ENCODE assay signal across 20 cellular contexts in the genomic region with DNA sequence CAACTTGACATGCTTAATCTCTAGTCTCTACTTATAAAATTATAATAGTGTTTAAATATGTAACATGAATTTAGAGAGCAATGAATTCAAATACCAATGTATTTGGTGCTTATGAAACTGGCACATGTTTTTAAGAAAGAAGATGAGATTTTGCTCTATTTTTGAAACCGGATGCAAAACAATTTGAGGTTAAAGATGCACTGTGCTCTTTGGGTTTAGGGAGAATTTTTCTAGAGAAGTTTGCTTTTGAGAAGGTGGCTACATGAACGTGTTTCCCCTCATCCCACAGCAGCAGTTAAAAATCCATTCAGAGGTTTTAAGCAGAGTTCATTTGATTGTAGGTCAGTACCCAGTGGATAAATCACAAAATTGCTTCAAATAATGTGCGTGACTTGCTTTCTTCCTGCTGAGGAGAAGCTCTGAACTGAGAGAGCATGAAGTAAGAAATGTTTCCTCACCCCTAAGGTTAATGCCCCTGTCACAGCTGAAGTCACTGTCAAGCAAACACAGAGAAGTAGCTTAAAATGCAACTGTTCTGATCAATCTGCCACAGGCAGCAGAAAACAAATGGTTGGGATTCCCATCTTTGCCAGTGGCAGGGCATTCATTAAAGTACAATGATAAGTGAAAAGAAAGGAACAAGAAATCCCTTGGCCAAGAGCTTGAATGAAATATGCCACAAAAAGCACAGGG.
DNase-seq lines count a peak whose midpoint lies in the region; ATAC-seq, FAIRE-seq and TF ChIP-seq lines count a peak whose summit lies in the region.
"Had no signal": no experiment of that assay in that cellular context is flagged by ENCODE, and none has a peak within 500 bp of the region (broad histone marks: within the 10 kb centered on the region; RNA-seq: fewer than 3 reads in every experiment).

No MANE protein-coding gene starts in this region.

- H3K18ac ChIP-seq in neuronal stem cell (ENCODE audit: low read length): no peak overlapping the region

- peak; percentile 11 for FAIRE-seq in H54 (lab: Jason Lieb, UNC)
- FAIRE-seq: G401.6, GM19239, HepG2 had no signal

- no peak overlapping the region for H3K4ac ChIP-seq in neuronal stem cell (ENCODE audit: low read length)

- H3K79me1 ChIP-seq in neuronal stem cell (ENCODE audit: low read depth, low read length): no peaks in the 10 kb centered on the region

- no peak overlapping the region for H4K8ac ChIP-seq in neuronal stem cell (ENCODE audit: low read depth, low read length)

- no peak overlapping the region for H2BK15ac ChIP-seq in neuronal stem cell (ENCODE audit: low read length)

- no peak for TF ChIP-seq POLR2A in H54 (IDR thresholded peaks at IDR 0.05; ENCODE audit: low read depth, low read length)

- DNase-seq in H54 (ENCODE audit: insufficient read length, low spot score) (no peak), NCI-H2227 (lab: John Stamatoyannopoulos, UW; ENCODE audit: unreplicated experiment) (peak; percentile 52), left kidney (ENCODE audit: low read depth, low spot score) (peak; percentile 13), neuronal stem cell (ENCODE audit: low spot score) (peak; percentile 24), GM03348 (ENCODE audit: low spot score) (no peak), Caco-2 (no peak)
- DNase-seq in activated T-cell treated with anti-CD3 and anti-CD28 coated beads, Interleukin-2, amount 50 U/mL, for 4 hours: no peak
- DNase-seq: GOT3, HFFc6, KG1, NCI-H146, NCI-H2029 treated with DMSO at 0.1 percent for 48 hours, NCI-H2171, NCI-H510A treated with DMSO at 0.1 percent for 48 hours, SW 1271 had no signal

- H3K23ac ChIP-seq in neuronal stem cell (ENCODE audit: low read depth, low read length, poor library complexity): no peak overlapping the region

- H3K36me3 Mint-ChIP-seq in activated T-cell treated with anti-CD3 and anti-CD28 coated beads, Interleukin-2, amount 50 U/mL, for 4 hours (ENCODE audit: insufficient read depth): no peaks in the 10 kb centered on the region
- H3K36me3 Mint-ChIP-seq in Caco-2 (ENCODE audit: insufficient read depth, unreplicated experiment): no peaks in the 10 kb centered on the region

- CTCF ChIA-PET in Caco-2 (lab: Charles Lee): no interaction called here

- no peak overlapping the region for H3K4me3 Mint-ChIP-seq in activated T-cell treated with anti-CD3 and anti-CD28 coated beads, Interleukin-2, amount 50 U/mL, for 4 hours
- no peak overlapping the region for H3K4me3 Mint-ChIP-seq in Caco-2 (ENCODE audit: unreplicated experiment)
- H3K4me3 Mint-ChIP-seq: HFFc6 had no signal

- no peak overlapping the region for H2AK5ac ChIP-seq in neuronal stem cell (ENCODE audit: low read depth, low read length)

- POLR2A ChIA-PET in Caco-2 (lab: Charles Lee): no interaction called here

- H2BK12ac ChIP-seq in neuronal stem cell (ENCODE audit: low read length): no peak overlapping the region

- no peak overlapping the region for H2BK120ac ChIP-seq in neuronal stem cell (ENCODE audit: low read depth, low read length)

- H3K9me3 Mint-ChIP-seq in activated T-cell treated with anti-CD3 and anti-CD28 coated beads, Interleukin-2, amount 50 U/mL, for 4 hours: peaks cover 6% of the 10 kb centered on the region
- no peaks in the 10 kb centered on the region for H3K9me3 Mint-ChIP-seq in Caco-2 (ENCODE audit: unreplicated experiment)
- H3K9me3 Mint-ChIP-seq: HFFc6 had no signal

- no peak overlapping the region for H3K4me2 ChIP-seq in neuronal stem cell (ENCODE audit: insufficient read depth, low read length, poor library complexity, severe bottlenecking)

- no peaks in the 10 kb centered on the region for H3K27me3 Mint-ChIP-seq in activated T-cell treated with anti-CD3 and anti-CD28 coated beads, Interleukin-2, amount 50 U/mL, for 4 hours (ENCODE audit: low read depth)
- H3K27me3 Mint-ChIP-seq in Caco-2 (ENCODE audit: insufficient read depth, unreplicated experiment): no peaks in the 10 kb centered on the region

- peak overlapping the region; percentile 83 for H2AFZ ChIP-seq in neuronal stem cell (ENCODE audit: low read length)

- no peak overlapping the region for H4K91ac ChIP-seq in neuronal stem cell (ENCODE audit: low read depth, low read length, poor library complexity)

- H3K27ac Mint-ChIP-seq in Caco-2 (ENCODE audit: unreplicated experiment): no peak overlapping the region
- H3K27ac Mint-ChIP-seq: HFFc6 had no signal

- no peak for TF ChIP-seq CTCF in Caco-2 (IDR thresholded peaks at IDR 0.05; ENCODE audit: insufficient read depth in 1 of 2, low read depth in 1 of 2, low read length in 1 of 2, severe bottlenecking in 1 of 2, unreplicated experiment in 1 of 2)

- WGBS in neuronal stem cell (ENCODE audit: extremely low coverage in 2 of 2, insufficient read length in 2 of 2, insufficient replicate concordance in 1 of 2), 2 donors: no CpG with 5 or more reads among the region's 3 CpGs

- no peak overlapping the region for H2BK5ac ChIP-seq in neuronal stem cell (ENCODE audit: low read length)

- H3K36me3 ChIP-seq in neuronal stem cell (replicated peaks in 1 of 2; ENCODE audit: control insufficient read depth in 2 of 2, insufficient read depth in 2 of 2, low read length in 2 of 2): no peaks in the 10 kb centered on the region
- H3K36me3 ChIP-seq in Caco-2 (ENCODE audit: control insufficient read depth, insufficient read depth, low read length): no peaks in the 10 kb centered on the region
- H3K36me3 ChIP-seq: SJSA1 had no signal

- peak overlapping the region in 1 of 2 donors; percentile 9 for H3K4me3 ChIP-seq in neuronal stem cell (ENCODE audit: low read length in 2 of 2)
- H3K4me3 ChIP-seq in Caco-2 (ENCODE audit: low read depth, low read length): no peak overlapping the region
- H3K4me3 ChIP-seq: SJSA1 had no signal

- intact Hi-C loops in Caco-2 (cut with micrococcal nuclease; ENCODE audit: unreplicated experiment): no loop called here

- H3K9me3 ChIP-seq in neuronal stem cell (replicated peaks in 1 of 2; ENCODE audit: control insufficient read depth in 2 of 2, insufficient read depth in 1 of 2, low read depth in 1 of 2, low read length in 2 of 2): no peaks in the 10 kb centered on the region
- H3K9me3 ChIP-seq in Caco-2: no peaks in the 10 kb centered on the region
- H3K9me3 ChIP-seq: SJSA1 had no signal

- ATAC-seq in activated T-cell treated with anti-CD3 and anti-CD28 coated beads, Interleukin-2, amount 50 U/mL, for 4 hours: no peak
- no peak for ATAC-seq in GM18517 (IDR thresholded peaks at IDR 0.05; ENCODE audit: unreplicated experiment)
- ATAC-seq: HepG2 had no signal

- no peaks in the 10 kb centered on the region for H3K27me3 ChIP-seq in neuronal stem cell (ENCODE audit: control insufficient read depth in 3 of 3, insufficient read depth in 3 of 3, low read depth in 1 of 3, low read length in 3 of 3)
- H3K27me3 ChIP-seq in Caco-2 (replicated peaks; ENCODE audit: control insufficient read depth, insufficient read depth, low read length): no peaks in the 10 kb centered on the region
- H3K27me3 ChIP-seq: SJSA1 had no signal

- BruUV-seq in Caco-2 (replicated peaks; lab: Mats Ljungman, UMichigan): no TSS peak

- H3K4me1 ChIP-seq in neuronal stem cell (ENCODE audit: control insufficient read depth in 2 of 2, insufficient read depth in 1 of 2, low read depth in 1 of 2, low read length in 2 of 2) (peaks cover 4% of the 10 kb centered on the region in 2 donors), Caco-2 (no peaks in the 10 kb centered on the region)
- H3K4me1 ChIP-seq: SJSA1 had no signal

- peak overlapping the region; percentile 7 for H3K27ac ChIP-seq in neuronal stem cell (replicated peaks; ENCODE audit: low read length)
- H3K27ac ChIP-seq: SJSA1 had no signal

- no peak overlapping the region for H3K9ac ChIP-seq in neuronal stem cell (ENCODE audit: low read depth, low read length, poor library complexity)

- no peaks in the 10 kb centered on the region for H3K4me1 Mint-ChIP-seq in activated T-cell treated with anti-CD3 and anti-CD28 coated beads, Interleukin-2, amount 50 U/mL, for 4 hours (ENCODE audit: low read depth)
- H3K4me1 Mint-ChIP-seq in Caco-2 (ENCODE audit: low read depth, unreplicated experiment): no peaks in the 10 kb centered on the region

- no peak overlapping the region for H3K14ac ChIP-seq in neuronal stem cell (ENCODE audit: low read length)

Comparison
In these comparisons a context has a peak if more than half of its experiments do, and no peak if none do; other contexts are left out.
1. DNase-seq: peak in NCI-H2227 (single experiment), left kidney (single experiment) and neuronal stem cell (single experiment); none in H54 (single experiment), activated T-cell treated with anti-CD3 and anti-CD28 coated beads, Interleukin-2, amount 50 U/mL, for 4 hours (single experiment), GM03348 (single experiment) and Caco-2 (0 of 2).